In the genomic region with DNA sequence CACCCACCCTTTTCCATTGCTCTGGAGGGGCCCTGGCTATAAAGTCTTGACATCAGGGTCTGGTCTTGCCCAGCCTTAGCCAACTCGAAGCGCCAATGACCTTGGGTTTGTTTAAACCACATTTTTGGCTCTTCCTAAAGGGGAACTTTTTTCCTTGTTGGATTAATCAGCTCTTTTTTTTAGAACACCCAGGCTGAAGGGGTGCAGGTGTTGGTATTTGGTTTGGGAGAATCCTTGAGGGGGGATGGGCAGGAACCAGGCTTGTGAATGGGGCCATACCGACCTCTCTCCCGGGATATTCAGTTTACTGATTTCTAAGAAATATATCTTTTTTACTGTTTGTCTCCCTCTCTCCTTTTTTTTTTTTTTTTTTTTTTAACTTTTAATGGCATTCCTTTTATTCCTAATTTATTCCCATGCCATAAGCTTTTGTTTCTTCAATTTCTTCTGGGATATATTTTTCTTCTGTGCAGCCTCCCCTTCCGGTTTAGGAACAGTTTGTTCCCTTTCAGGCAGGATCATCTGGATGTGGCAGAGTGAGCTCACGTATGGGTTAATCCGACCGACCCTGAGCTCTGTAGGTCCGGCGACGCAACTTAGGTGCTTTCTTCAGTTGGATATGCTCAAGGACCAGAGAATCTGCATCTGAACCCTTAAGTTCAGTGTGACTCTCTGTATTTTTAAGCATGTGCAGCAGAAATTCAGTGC, we compare ENCODE assay signal across 23 cellular contexts.
DNase-seq lines count a peak whose midpoint lies in the region; ATAC-seq and TF ChIP-seq lines count a peak whose summit lies in the region.
"Had no signal": no experiment of that assay in that cellular context is flagged by ENCODE, and none has a peak within 500 bp of the region (broad histone marks: within the 10 kb centered on the region; RNA-seq: fewer than 3 reads in every experiment).

No MANE protein-coding gene starts in this region.

- H3K4me1 ChIP-seq in HEK293 (ENCODE audit: control insufficient read depth, insufficient read depth, low read length), result 0 out of 2 replicates have a peak, but pooled peaks cover 4% of the 10 kb centered on the region
- peaks cover 49% of the 10 kb centered on the region for H3K4me1 ChIP-seq in body of pancreas
- peaks cover 42% of the 10 kb centered on the region for H3K4me1 ChIP-seq in testis

- H3K4me1 Mint-ChIP-seq in activated T-helper 2 cell treated with anti-CD3 and anti-CD28 coated beads, Interferon-gamma antibody, Interleukin-2, Interleukin-4, amounts not matched to agents 10 μg/mL and 5 μg/mL and 100 μg/mL, durations not matched to agents 14 hours and 24 hours and 36 hours (ENCODE audit: low read depth), result no peaks in the 10 kb centered on the region

- no peak overlapping the region for H3K4me3 Mint-ChIP-seq in activated T-helper 2 cell treated with anti-CD3 and anti-CD28 coated beads, Interferon-gamma antibody, Interleukin-2, Interleukin-4, amounts not matched to agents 10 μg/mL and 5 μg/mL and 100 μg/mL, durations not matched to agents 14 hours and 24 hours and 36 hours (ENCODE audit: low read depth)
- H3K4me3 Mint-ChIP-seq: activated T-helper 17 cell treated with anti-CD3 and anti-CD28 coated beads, Interleukin-2, amount 50 U/mL, for 72 hours; memory B cell; neural crest cell; T-helper 1 cell treated with Interleukin-12 subunit alpha and Interleukin-12 subunit beta and Interleukin-4 antibody, amounts not matched to agents 30 μg/mL and 1 μg/mL, for 36 hours had no signal

- H3K27ac Mint-ChIP-seq in activated T-helper 2 cell treated with anti-CD3 and anti-CD28 coated beads, Interferon-gamma antibody, Interleukin-2, Interleukin-4, amounts not matched to agents 10 μg/mL and 5 μg/mL and 100 μg/mL, durations not matched to agents 14 hours and 24 hours and 36 hours, result no peak overlapping the region
- H3K27ac Mint-ChIP-seq: activated T-helper 17 cell treated with anti-CD3 and anti-CD28 coated beads, Interleukin-2, amount 50 U/mL, for 72 hours; memory B cell; T-helper 1 cell treated with Interleukin-12 subunit alpha and Interleukin-12 subunit beta and Interleukin-4 antibody, amounts not matched to agents 30 μg/mL and 1 μg/mL, for 36 hours had no signal

- WGBS in body of pancreas, 2 donors, result 27 to 34% methylated on average over 11 of the region's 11 CpGs
- 36 to 41% methylated on average over 11 of the region's 11 CpGs for WGBS in testis, 2 donors

- H3K27me3 Mint-ChIP-seq in activated T-helper 2 cell treated with anti-CD3 and anti-CD28 coated beads, Interferon-gamma antibody, Interleukin-2, Interleukin-4, amounts not matched to agents 10 μg/mL and 5 μg/mL and 100 μg/mL, durations not matched to agents 14 hours and 24 hours and 36 hours (ENCODE audit: low read depth), result no peaks in the 10 kb centered on the region
- H3K27me3 Mint-ChIP-seq: activated T-helper 17 cell treated with anti-CD3 and anti-CD28 coated beads, Interleukin-2, amount 50 U/mL, for 72 hours; memory B cell had no signal

- H3K27ac ChIP-seq in HEK293 (ENCODE audit: extremely low read depth, low read depth, low read length) (0 out of 2 replicates have a peak overlapping the region, but pooled peaks have one; percentile 16), body of pancreas (peak overlapping the region; percentile 18 to 84 (median 72)), testis (peak overlapping the region; percentile 31 to 72)
- H3K27ac ChIP-seq: WERI-Rb-1 had no signal

- H3K9me3 ChIP-seq in HEK293 (ENCODE audit: control insufficient read depth, insufficient read depth, low read depth, low read length) (no peaks in the 10 kb centered on the region), body of pancreas (no peaks in the 10 kb centered on the region), testis (no peaks in the 10 kb centered on the region)
- H3K9me3 ChIP-seq: heart left ventricle had no signal

- POLR2A ChIA-PET in HEK293 (lab: Yijun Ruan, JAX), result no interaction called here

- no peaks in the 10 kb centered on the region for H3K27me3 ChIP-seq in body of pancreas
- H3K27me3 ChIP-seq in testis, result no peaks in the 10 kb centered on the region
- H3K27me3 ChIP-seq: heart left ventricle had no signal

- TF ChIP-seq POLR2A in body of pancreas (IDR thresholded peaks at IDR 0.05) (no peak), testis (IDR thresholded peaks at IDR 0.05) (no peak)

- H3K4me3 ChIP-seq in HEK293 (ENCODE audit: low read depth, low read length) (no peak overlapping the region), body of pancreas (no peak overlapping the region), testis (no peak overlapping the region)
- H3K4me3 ChIP-seq: heart left ventricle had no signal

- peaks cover 79% of the 10 kb centered on the region for H3K36me3 Mint-ChIP-seq in activated T-helper 2 cell treated with anti-CD3 and anti-CD28 coated beads, Interferon-gamma antibody, Interleukin-2, Interleukin-4, amounts not matched to agents 10 μg/mL and 5 μg/mL and 100 μg/mL, durations not matched to agents 14 hours and 24 hours and 36 hours (ENCODE audit: low read depth)

- CTCF ChIA-PET in HEK293 (lab: Yijun Ruan, JAX), result interaction anchor here (0.6 to 0.7 kb wide), 3 partner anchors 69 to 1761 kb away, joined by 3 to 4 read pairs (median 3); no protein-coding TSS in a partner anchor

- H3K36me3 ChIP-seq in HEK293 (ENCODE audit: control insufficient read depth in 2 of 2, insufficient read depth in 1 of 2, low read length in 2 of 2) (peaks cover under 1 to 50% of the 10 kb centered on the region in 2 experiments; a peak in 2 of 3 replicates), body of pancreas (replicated peaks in 1 of 2; ENCODE audit: insufficient read depth in 1 of 2, low read depth in 2 of 2) (no peaks in the 10 kb centered on the region), testis (ENCODE audit: low read depth, missing control alignments) (no peaks in the 10 kb centered on the region)

- intact Hi-C loops in body of pancreas (cut with DNase I), result no loop called here
- intact Hi-C loops in testis (cut with DNase I; ENCODE audit: low total_unique reads), result no loop called here
- intact Hi-C loops in activated T-helper 2 cell treated with anti-CD3 and anti-CD28 coated beads, Interferon-gamma antibody, Interleukin-2, Interleukin-4, amounts not matched to agents 10 μg/mL and 5 μg/mL and 100 μg/mL, durations not matched to agents 14 hours and 24 hours and 36 hours (cut with micrococcal nuclease), result no loop called here

- H3K9me3 Mint-ChIP-seq in activated T-helper 2 cell treated with anti-CD3 and anti-CD28 coated beads, Interferon-gamma antibody, Interleukin-2, Interleukin-4, amounts not matched to agents 10 μg/mL and 5 μg/mL and 100 μg/mL, durations not matched to agents 14 hours and 24 hours and 36 hours, result no peaks in the 10 kb centered on the region
- H3K9me3 Mint-ChIP-seq: activated T-helper 17 cell treated with anti-CD3 and anti-CD28 coated beads, Interleukin-2, amount 50 U/mL, for 72 hours; memory B cell; neural crest cell; T-helper 1 cell treated with Interleukin-12 subunit alpha and Interleukin-12 subunit beta and Interleukin-4 antibody, amounts not matched to agents 30 μg/mL and 1 μg/mL, for 36 hours had no signal

- peak; percentile 50 for ATAC-seq in body of pancreas
- ATAC-seq: activated T-helper 17 cell treated with anti-CD3 and anti-CD28 coated beads, Interleukin-2, amount 50 U/mL, for 72 hours; heart left ventricle; right cardiac atrium had no signal

- TF ChIP-seq CTCF in HEK293 (tag by site-specific recombination; IDR thresholded peaks at IDR 0.05) (no peak), body of pancreas (IDR thresholded peaks at IDR 0.05) (no peak), testis (IDR thresholded peaks at IDR 0.05) (no peak)

- DNase-seq in body of pancreas (peak in 3 of 4 donors; percentile 31 to 67 (median 58)), myocyte (ENCODE audit: low read depth) (peak; percentile 13), testis (no peak), NCI-H524 (lab: John Stamatoyannopoulos, UW) (no peak), NAMALWA (ENCODE audit: low spot score) (no peak)
- DNase-seq in activated T-helper 2 cell treated with anti-CD3 and anti-CD28 coated beads, Interferon-gamma antibody, Interleukin-2, Interleukin-4, amounts not matched to agents 10 μg/mL and 5 μg/mL and 100 μg/mL, durations not matched to agents 14 hours and 24 hours and 36 hours (ENCODE audit: low spot score), result no peak
- DNase-seq: activated CD8-positive, alpha-beta memory T cell treated with anti-CD3 and anti-CD28 coated beads for 24 hours; AML-193; caudate nucleus; EL; islet precursor cell; Karpas-422; NCI-H526; right cardiac atrium; SHP77 treated with DMSO at 0.1 percent for 48 hours; stimulated activated naive CD4-positive, alpha-beta T cell; WERI-Rb-1 had no signal

TF ChIP-seq in HEK293, 187 proteins besides CTCF, POLR2A, EP300 and RAD21 (continues in another document):
- TF ChIP-seq ZNF16 (tag by site-specific recombination; IDR thresholded peaks at IDR 0.05; ENCODE audit: low read depth), result no peak
- TF ChIP-seq ZSCAN30 (tag by site-specific recombination; IDR thresholded peaks at IDR 0.05), result no peak
- TF ChIP-seq ZNF549 (tag by site-specific recombination; IDR thresholded peaks at IDR 0.05), result no peak
- no peak for TF ChIP-seq ZXDB (tag by site-specific recombination; IDR thresholded peaks at IDR 0.05)
- no peak for TF ChIP-seq ZNF174 (tag by site-specific recombination; IDR thresholded peaks at IDR 0.05)
- TF ChIP-seq ZIC2 (tag by site-specific recombination; IDR thresholded peaks at IDR 0.05), result no peak
- no peak for TF ChIP-seq ZNF707 (tag by site-specific recombination; IDR thresholded peaks at IDR 0.05)
- no peak for TF ChIP-seq ZNF600 (tag by site-specific recombination; IDR thresholded peaks at IDR 0.05)
- TF ChIP-seq ZBTB20 (tag by site-specific recombination; IDR thresholded peaks at IDR 0.05), result no peak
- TF ChIP-seq ZNF311 (tag by site-specific recombination; IDR thresholded peaks at IDR 0.05; ENCODE audit: borderline replicate concordance), result no peak
- no peak for TF ChIP-seq ZNF629 (tag by site-specific recombination; IDR thresholded peaks at IDR 0.05)
- TF ChIP-seq, protein P1, sequence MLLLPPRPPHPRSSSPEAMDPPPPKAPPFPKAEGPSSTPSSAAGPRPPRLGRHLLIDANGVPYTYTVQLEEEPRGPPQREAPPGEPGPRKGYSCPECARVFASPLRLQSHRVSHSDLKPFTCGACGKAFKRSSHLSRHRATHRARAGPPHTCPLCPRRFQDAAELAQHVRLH (tag by site-specific recombination; IDR thresholded peaks at IDR 0.05), result no peak
- TF ChIP-seq REPIN1 (tag by site-specific recombination; IDR thresholded peaks at IDR 0.05; ENCODE audit: low read depth), result no peak
- TF ChIP-seq ZFHX2 (tag by site-specific recombination; conservative IDR thresholded peaks at IDR 0.05), result no peak

Comparison
In these comparisons a context has a peak if more than half of its experiments do, and no peak if none do; other contexts are left out.
1. H3K27ac ChIP-seq: peak in every context shown above with its lines; median percentile 72 in body of pancreas; 52 in testis; 16 in HEK293.
2. DNase-seq: peak in body of pancreas (3 of 4) and myocyte (single experiment); none in testis (single experiment), NCI-H524 (0 of 2), NAMALWA (single experiment) and activated T-helper 2 cell treated with anti-CD3 and anti-CD28 coated beads, Interferon-gamma antibody, Interleukin-2, Interleukin-4, amounts not matched to agents 10 μg/mL and 5 μg/mL and 100 μg/mL, durations not matched to agents 14 hours and 24 hours and 36 hours (single experiment).